ENCODE assay signal across 28 cellular contexts in the genomic region with DNA sequence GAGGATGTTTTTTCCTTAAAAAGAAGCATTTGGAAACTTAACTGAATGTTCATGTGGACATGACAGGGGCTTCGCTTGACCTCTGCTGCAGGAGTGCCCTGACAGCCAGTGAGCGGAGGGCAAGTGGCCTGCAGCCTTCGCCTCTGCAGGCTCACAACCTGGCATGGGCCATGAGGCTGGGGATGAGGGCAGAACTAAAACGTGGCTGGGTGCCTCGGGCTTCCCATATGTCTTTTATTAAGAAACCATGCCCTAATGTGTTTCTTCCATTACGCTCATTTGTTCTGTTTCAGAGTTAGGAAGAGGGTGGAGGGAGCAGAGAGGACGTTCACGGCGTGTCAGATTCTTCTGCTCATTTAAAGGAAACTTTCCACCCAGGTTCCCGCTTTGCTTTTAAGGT. TPM values are rescaled to one million over a fixed set of nuclear protein-coding genes. Genes with fewer than 3 reads are reported as not detected.
DNase-seq lines count a peak whose midpoint lies in the region; ATAC-seq and TF ChIP-seq lines count a peak whose summit lies in the region.
"Had no signal": no experiment of that assay in that cellular context is flagged by ENCODE, and none has a peak within 500 bp of the region (broad histone marks: within the 10 kb centered on the region; RNA-seq: fewer than 3 reads in every experiment).

No MANE protein-coding gene starts in this region.

- no peak overlapping the region for H3K4me2 ChIP-seq in MM.1S (ENCODE audit: low read depth, low read length)
- H3K4me2 ChIP-seq: A549, GM23338, KMS-11 had no signal

- peaks cover 54% of the 10 kb centered on the region for H3K4me1 Mint-ChIP-seq in glutamatergic neuron (ENCODE audit: low read depth, unreplicated experiment)

- TF ChIP-seq CTCF in AG10803 (conservative IDR thresholded peaks at IDR 0.05; ENCODE audit: low read length): no peak
- no peak for TF ChIP-seq CTCF in ascending aorta (IDR thresholded peaks at IDR 0.05)
- TF ChIP-seq CTCF in glutamatergic neuron (IDR thresholded peaks at IDR 0.05; ENCODE audit: partially characterized antibody, unreplicated experiment): no peak
- no peak for TF ChIP-seq CTCF in psoas muscle (IDR thresholded peaks at IDR 0.05)
- no peak for TF ChIP-seq CTCF in MM.1S (IDR thresholded peaks at IDR 0.05; ENCODE audit: low read length)

- no peaks in the 10 kb centered on the region for H3K9me3 ChIP-seq in ascending aorta
- H3K9me3 ChIP-seq in psoas muscle: no peaks in the 10 kb centered on the region
- no peaks in the 10 kb centered on the region for H3K9me3 ChIP-seq in MM.1S (replicated peaks; ENCODE audit: insufficient read depth, low read length)
- H3K9me3 ChIP-seq: A549, sigmoid colon, upper lobe of left lung had no signal

- H3K9me3 Mint-ChIP-seq in glutamatergic neuron (ENCODE audit: unreplicated experiment): peaks cover 27% of the 10 kb centered on the region
- H3K9me3 Mint-ChIP-seq: activated T-cell treated with anti-CD3 and anti-CD28 coated beads, Interleukin-2, amount 50 U/mL, for 4 hours; natural killer cell treated with Interleukin-12 subunit alpha and Interleukin-12 subunit beta and Interleukin-15 and Interleukin-18, amount 100 ng/mL, for 72 hours; stimulated activated naive CD8-positive, alpha-beta T cell treated with anti-CD3 and anti-CD28 coated beads, Interleukin-15, Interleukin-2, amounts not matched to agents 100 ng/mL and 50 ng/mL, for 24 hours had no signal

- H3K79me2 ChIP-seq in MM.1S (ENCODE audit: low read length): no peaks in the 10 kb centered on the region

- H3K27ac ChIP-seq in ascending aorta: peak overlapping the region; percentile 89 to 95
- H3K27ac ChIP-seq in psoas muscle: peak overlapping the region; percentile 53
- H3K27ac ChIP-seq in MM.1S (ENCODE audit: low read length): no peak overlapping the region
- H3K27ac ChIP-seq: A549, cardiac muscle cell, foreskin keratinocyte, KMS-11, SJSA1, upper lobe of left lung had no signal

- H2AFZ ChIP-seq in MM.1S (ENCODE audit: low read length): no peak overlapping the region
- H2AFZ ChIP-seq: GM23338 had no signal

- 65 to 72% (median 68%) methylated on average over 10 of the region's 10 CpGs for WGBS in psoas muscle, 3 donors

- no peak overlapping the region for H3K27ac Mint-ChIP-seq in glutamatergic neuron (ENCODE audit: unreplicated experiment)
- H3K27ac Mint-ChIP-seq: activated CD4-positive, alpha-beta T cell treated with anti-CD3 and anti-CD28 coated beads for 36 hours; B cell; CD8-positive, alpha-beta memory T cell; GM23338; natural killer cell treated with Interleukin-12 subunit alpha and Interleukin-12 subunit beta and Interleukin-15 and Interleukin-18, amount 100 ng/mL, for 72 hours; stimulated activated naive CD8-positive, alpha-beta T cell treated with anti-CD3 and anti-CD28 coated beads, Interleukin-15, Interleukin-2, amounts not matched to agents 100 ng/mL and 50 ng/mL, for 24 hours had no signal

- no peak for ATAC-seq in psoas muscle
- ATAC-seq in GM19035 (IDR thresholded peaks at IDR 0.05; ENCODE audit: unreplicated experiment): no peak
- no peak for ATAC-seq in GM18519 (IDR thresholded peaks at IDR 0.05; ENCODE audit: low FRiP score, unreplicated experiment)
- ATAC-seq: A549; activated CD4-positive, alpha-beta T cell treated with anti-CD3 and anti-CD28 coated beads for 36 hours; activated T-cell treated with anti-CD3 and anti-CD28 coated beads, Interleukin-2, amount 50 U/mL, for 4 hours; foreskin keratinocyte; natural killer cell treated with Interleukin-12 subunit alpha and Interleukin-12 subunit beta and Interleukin-15 and Interleukin-18, amount 100 ng/mL, for 72 hours had no signal

- H4K20me1 ChIP-seq in MM.1S (ENCODE audit: insufficient read depth, low read length): no peaks in the 10 kb centered on the region

- intact Hi-C loops in ascending aorta (cut with DNase I): loop anchor here (2.0 kb wide), 1 partner anchor 165 kb away; no protein-coding TSS in a partner anchor
- intact Hi-C loops in psoas muscle (cut with DNase I): loop anchor here in 1 of 2 donors (5.0 kb wide), 1 partner anchor 34 kb away; no protein-coding TSS in a partner anchor

- no peak overlapping the region for H3K4me3 ChIP-seq in AG10803 (ENCODE audit: low read length)
- peak overlapping the region in 1 of 2 donors; percentile 28 for H3K4me3 ChIP-seq in ascending aorta
- peak overlapping the region; percentile 2 for H3K4me3 ChIP-seq in psoas muscle
- no peak overlapping the region for H3K4me3 ChIP-seq in MM.1S (ENCODE audit: low read length)
- H3K4me3 ChIP-seq: A549, cardiac muscle cell, GM23338, sigmoid colon, SJSA1, upper lobe of left lung had no signal

- H3K36me3 Mint-ChIP-seq in glutamatergic neuron (ENCODE audit: unreplicated experiment): peaks cover 4% of the 10 kb centered on the region
- H3K36me3 Mint-ChIP-seq: natural killer cell treated with Interleukin-12 subunit alpha and Interleukin-12 subunit beta and Interleukin-15 and Interleukin-18, amount 100 ng/mL, for 72 hours had no signal

- peaks cover 29% of the 10 kb centered on the region for H3K27me3 Mint-ChIP-seq in glutamatergic neuron (ENCODE audit: unreplicated experiment)

- H3F3A ChIP-seq in MM.1S (ENCODE audit: insufficient read depth, low read length): no peaks in the 10 kb centered on the region

- H3K9ac ChIP-seq in MM.1S (ENCODE audit: low read length): no peak overlapping the region
- H3K9ac ChIP-seq: KMS-11 had no signal

- no peaks in the 10 kb centered on the region for H3K27me3 ChIP-seq in ascending aorta
- H3K27me3 ChIP-seq in psoas muscle (ENCODE audit: insufficient read depth in 3 of 3, low read length in 2 of 3): no peaks in the 10 kb centered on the region
- peaks cover 31% of the 10 kb centered on the region for H3K27me3 ChIP-seq in MM.1S (replicated peaks; ENCODE audit: insufficient read depth, low read length)

- no peaks in the 10 kb centered on the region for H3K36me3 ChIP-seq in ascending aorta
- no peaks in the 10 kb centered on the region for H3K36me3 ChIP-seq in psoas muscle (ENCODE audit: insufficient read depth in 1 of 2, low read depth in 1 of 2)
- no peaks in the 10 kb centered on the region for H3K36me3 ChIP-seq in MM.1S (replicated peaks; ENCODE audit: insufficient read depth, low read length)
- H3K36me3 ChIP-seq: cardiac muscle cell, sigmoid colon, upper lobe of left lung had no signal

- DNase-seq in AG10803 (ENCODE audit: low read depth) (peak; percentile 42), ascending aorta (ENCODE audit: low spot score in 2 of 2) (no peak), glutamatergic neuron (peak; percentile 13), psoas muscle (peak in 1 of 2 donors; percentile 33), MM.1S (no peak), EL (no peak)
- DNase-seq: activated CD4-positive, alpha-beta T cell treated with anti-CD3 and anti-CD28 coated beads for 36 hours; activated CD8-positive, alpha-beta memory T cell treated with anti-CD3 and anti-CD28 coated beads for 24 hours; activated naive CD4-positive, alpha-beta T cell; activated T-cell treated with anti-CD3 and anti-CD28 coated beads, Interleukin-2, amount 50 U/mL, for 4 hours; CD8-positive, alpha-beta memory T cell; foreskin keratinocyte; GDM1; hypothalamus; MV-4-11; NCI-H510A; sigmoid colon; upper lobe of left lung had no signal

- peaks cover 6 to 46% of the 10 kb centered on the region in 2 donors for H3K4me1 ChIP-seq in ascending aorta
- peaks cover 31% of the 10 kb centered on the region for H3K4me1 ChIP-seq in psoas muscle
- peaks cover 4% of the 10 kb centered on the region; the same call in 1 of the 2 replicates for H3K4me1 ChIP-seq in MM.1S (ENCODE audit: low read length)
- H3K4me1 ChIP-seq: foreskin keratinocyte had no signal

- peak overlapping the region; percentile 81 for H3K4me3 Mint-ChIP-seq in glutamatergic neuron (ENCODE audit: unreplicated experiment)
- H3K4me3 Mint-ChIP-seq: activated CD4-positive, alpha-beta T cell treated with anti-CD3 and anti-CD28 coated beads for 36 hours; activated T-cell treated with anti-CD3 and anti-CD28 coated beads, Interleukin-2, amount 50 U/mL, for 4 hours; B cell; GM23338; natural killer cell treated with Interleukin-12 subunit alpha and Interleukin-12 subunit beta and Interleukin-15 and Interleukin-18, amount 100 ng/mL, for 72 hours; stimulated activated naive CD8-positive, alpha-beta T cell treated with anti-CD3 and anti-CD28 coated beads, Interleukin-15, Interleukin-2, amounts not matched to agents 100 ng/mL and 50 ng/mL, for 24 hours had no signal

- no peaks in the 10 kb centered on the region for H3K9me2 ChIP-seq in MM.1S (replicated peaks; ENCODE audit: insufficient read depth, low read length)

RNA-seq across cellular contexts. Expression of a gene that starts 2.9 kb away (rescaled TPM):
- total RNA-seq in ascending aorta (32.2 TPM), glutamatergic neuron (ENCODE audit: unreplicated experiment) (227 TPM), psoas muscle (10 to 100 TPM; 44.1 to 53.6 (median 52.7) TPM)
- polyA plus RNA-seq in psoas muscle: 10 to 100 TPM; 21.6 to 46.8 (median 22.3) TPM

Comparison
In these comparisons a context has a peak if more than half of its experiments do, and no peak if none do; other contexts are left out.
1. DNase-seq: peak in AG10803 (single experiment) and glutamatergic neuron (single experiment); none in ascending aorta (0 of 2), MM.1S (single experiment) and EL (single experiment).